ENCODE assay signal across 1 cellular context in genomic region chr11:7890417-7891179, GRCh38.
TF ChIP-seq lines count a peak whose summit lies in the region.

No MANE protein-coding gene starts in this region.

TF ChIP-seq in IMR-90, 13 proteins besides CTCF, POLR2A, EP300 and RAD21:
- no peak for TF ChIP-seq RFX5 (IDR thresholded peaks at IDR 0.05; ENCODE audit: low read depth, low read length)
